Comparison of ENCODE assay signal across 8 cellular contexts in the genomic region with DNA sequence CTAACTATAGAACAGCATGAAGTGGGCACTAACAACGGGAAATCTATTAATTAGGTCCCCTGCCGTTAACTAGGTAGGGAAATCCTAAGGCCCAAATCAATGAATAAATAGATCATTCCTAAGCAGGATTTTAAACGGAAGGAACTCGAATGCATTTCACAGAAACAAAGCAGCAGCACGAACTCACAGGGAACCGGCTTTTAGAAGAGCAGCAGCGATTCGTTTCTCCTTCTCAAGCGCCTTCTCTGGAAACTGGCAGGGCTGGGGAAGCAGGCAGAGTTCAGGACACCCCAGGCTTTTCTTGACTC. TPM values are rescaled to one million over a fixed set of nuclear protein-coding genes. Genes with fewer than 3 reads are reported as not detected.
DNase-seq lines count a peak whose midpoint lies in the region; ATAC-seq and TF ChIP-seq lines count a peak whose summit lies in the region.

No MANE protein-coding gene starts in this region.

- H3K27me3 ChIP-seq in HUES6 (ENCODE audit: control insufficient read depth, insufficient read depth, low read length), result no peaks in the 10 kb centered on the region
- H3K27me3 ChIP-seq in trophoblast cell (ENCODE audit: insufficient read depth, low read length), result no peaks in the 10 kb centered on the region

- H3K14ac ChIP-seq in trophoblast cell (ENCODE audit: low read length), result peak overlapping the region; percentile 91

- peaks cover 9% of the 10 kb centered on the region for H3K79me2 ChIP-seq in trophoblast cell (ENCODE audit: control insufficient read depth, insufficient read depth, low read length, poor library complexity)

- peak overlapping the region; percentile 96 for H3K4me2 ChIP-seq in trophoblast cell (ENCODE audit: low read length)

- H3K79me1 ChIP-seq in trophoblast cell (ENCODE audit: low read length), result peaks cover 14% of the 10 kb centered on the region

- H4K91ac ChIP-seq in trophoblast cell (ENCODE audit: low read depth, low read length), result no peak overlapping the region

- no peak overlapping the region for H2BK12ac ChIP-seq in trophoblast cell (ENCODE audit: low read length)

- H3K18ac ChIP-seq in trophoblast cell (ENCODE audit: low read length), result no peak overlapping the region

- peak overlapping the region; percentile 54 for H3K4ac ChIP-seq in trophoblast cell (ENCODE audit: low read depth, low read length)

- H3K9me3 ChIP-seq in HUES6 (ENCODE audit: control insufficient read depth, insufficient read depth, low read depth, low read length) (no peaks in the 10 kb centered on the region), trophoblast cell (ENCODE audit: insufficient read depth, low read depth, low read length) (peaks cover 3% of the 10 kb centered on the region)

- DNase-seq in DMS53 treated with DMSO at 0.1 percent for 48 hours (lab: John Stamatoyannopoulos, UW; ENCODE audit: unreplicated experiment) (peak; percentile 35), fibroblast of the aortic adventitia (ENCODE audit: low read depth) (peak; percentile 35), trophoblast cell (peak in 1 of 2 donors; percentile 8), sciatic nerve (ENCODE audit: low spot score) (no peak), middle frontal gyrus (ENCODE audit: extremely low spot score, low spot score) (no peak)

- H3K9ac ChIP-seq in HUES6 (ENCODE audit: low read length) (peak overlapping the region; percentile 64), trophoblast cell (ENCODE audit: low read length) (peak overlapping the region; percentile 92)

- peak overlapping the region; percentile 92 for H4K12ac ChIP-seq in trophoblast cell (ENCODE audit: low read depth, low read length)

- H4K8ac ChIP-seq in trophoblast cell (ENCODE audit: low read depth, low read length), result peak overlapping the region; percentile 76

- H3K4me1 ChIP-seq in HUES6 (ENCODE audit: control insufficient read depth, insufficient read depth, low read length), result 0 out of 2 replicates have a peak, but pooled peaks cover 4% of the 10 kb centered on the region
- H3K4me1 ChIP-seq in trophoblast cell (ENCODE audit: control insufficient read depth in 1 of 2, insufficient read depth in 2 of 2, low read length in 2 of 2), result no peaks in the 10 kb centered on the region

- H2AFZ ChIP-seq in trophoblast cell (ENCODE audit: insufficient read depth, low read length, poor library complexity), result peak overlapping the region; percentile 74

- no peak overlapping the region for H2BK120ac ChIP-seq in trophoblast cell (ENCODE audit: insufficient read depth, low read length, poor library complexity)

- no CpG with 5 or more reads among the region's 9 CpGs for WGBS in trophoblast cell (ENCODE audit: extremely low coverage, insufficient coverage, insufficient read length)

- ATAC-seq in HG03521 (IDR thresholded peaks at IDR 0.05; ENCODE audit: unreplicated experiment) (no peak), sciatic nerve (no peak)

- H3K27ac ChIP-seq in HUES6 (ENCODE audit: low read depth, low read length) (no peak overlapping the region), VCaP (peak overlapping the region; percentile 94), trophoblast cell (ENCODE audit: low read depth, low read length) (peak overlapping the region; percentile 85)

- intact Hi-C loops in sciatic nerve (cut with DNase I), result no loop called here

- H3K4me3 ChIP-seq in HUES6 (ENCODE audit: low read depth, low read length), result peak overlapping the region; percentile 94
- peak overlapping the region; percentile 87 for H3K4me3 ChIP-seq in fibroblast of the aortic adventitia (ENCODE audit: low read depth, low read length)
- peak overlapping the region; percentile 86 for H3K4me3 ChIP-seq in trophoblast cell (ENCODE audit: low read depth, low read length)

- H3K23ac ChIP-seq in trophoblast cell (ENCODE audit: low read length), result no peak overlapping the region

- H2BK5ac ChIP-seq in trophoblast cell (ENCODE audit: low read depth, low read length, poor library complexity), result peak overlapping the region; percentile 62

- TF ChIP-seq CTCF in VCaP (conservative IDR thresholded peaks at IDR 0.05) (no peak), fibroblast of the aortic adventitia (IDR thresholded peaks at IDR 0.05; ENCODE audit: insufficient read depth, low read length) (no peak)

- H2AK5ac ChIP-seq in trophoblast cell (ENCODE audit: low read length), result no peak overlapping the region

- no peaks in the 10 kb centered on the region for H3K36me3 ChIP-seq in HUES6 (ENCODE audit: control insufficient read depth, insufficient read depth, low read length)
- H3K36me3 ChIP-seq in trophoblast cell (ENCODE audit: control insufficient read depth in 1 of 2, insufficient read depth in 2 of 2, low read length in 2 of 2), result no peaks in the 10 kb centered on the region

RNA-seq across cellular contexts. Expression of gene ZFP30, which starts 0.8 kb away (rescaled TPM):
- total RNA-seq in fibroblast of the aortic adventitia (ENCODE audit: low replicate concordance) (14.8 and 39.8 TPM in 2 replicates), sciatic nerve (14.9 TPM)
- 4.8 and 4.9 TPM in 2 replicates for polyA plus RNA-seq in trophoblast cell (2013)

RNA-seq across cellular contexts. Expression of gene ZNF540, which starts 59.8 kb away (rescaled TPM):
- total RNA-seq in fibroblast of the aortic adventitia (ENCODE audit: low replicate concordance), result 0.36 and 2.1 TPM in 2 replicates
- 0.19 and 0.24 TPM in 2 replicates for polyA plus RNA-seq in trophoblast cell (2013)
- total RNA-seq in sciatic nerve, result 8.3 TPM

RNA-seq across cellular contexts. Expression of gene ZNF571, which starts 59.9 kb away (rescaled TPM):
- total RNA-seq in fibroblast of the aortic adventitia (ENCODE audit: low replicate concordance) (2.5 and 5.2 TPM in 2 replicates), sciatic nerve (10.7 TPM)
- 2.1 and 2.2 TPM in 2 replicates for polyA plus RNA-seq in trophoblast cell (2013)

Comparison
In these comparisons a context has a peak if more than half of its experiments do, and no peak if none do; other contexts are left out.
1. DNase-seq: peak in DMS53 treated with DMSO at 0.1 percent for 48 hours (single experiment) and fibroblast of the aortic adventitia (single experiment); none in sciatic nerve (single experiment) and middle frontal gyrus (single experiment).
2. Peak in every context shown above with its lines, with median percentiles within 50 percentile points of each other: H3K4me3 ChIP-seq.